ENCODE assay signal across 13 cellular contexts in the genomic region with DNA sequence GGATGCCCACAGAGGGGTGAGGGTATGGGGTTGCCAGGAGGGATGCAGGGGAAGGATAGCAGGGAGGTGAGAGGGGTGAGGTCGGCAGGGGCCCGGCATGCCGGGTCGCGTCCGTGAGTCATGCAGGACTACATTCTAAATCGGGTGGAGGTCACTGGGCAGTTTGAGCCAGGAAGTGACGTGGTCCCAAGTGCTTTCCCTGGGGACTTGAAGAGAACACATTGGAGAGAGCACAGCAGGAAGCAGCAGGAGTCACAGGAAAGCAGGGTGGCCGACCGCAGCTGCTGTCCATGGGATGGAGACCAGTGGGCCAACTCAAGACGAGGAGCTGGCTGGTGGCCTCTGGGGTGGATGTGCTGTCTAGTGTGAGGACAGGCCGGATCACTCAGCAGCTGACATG.
"Had no signal": no experiment of that assay in that cellular context is flagged by ENCODE, and none has a peak within 500 bp of the region (broad histone marks: within the 10 kb centered on the region; RNA-seq: fewer than 3 reads in every experiment).

No MANE protein-coding gene starts in this region.

- H3K4me3 ChIP-seq: lung, sigmoid colon, suprapubic skin, upper lobe of left lung had no signal

- H3K9me3 ChIP-seq: sigmoid colon, suprapubic skin, upper lobe of left lung had no signal

- H3K27me3 ChIP-seq: sigmoid colon, upper lobe of left lung had no signal

- DNase-seq: activated CD4-positive, alpha-beta memory T cell treated with anti-CD3 and anti-CD28 coated beads, Interleukin-2, amount 10 ng/mL, durations not matched to agents 7 days and 5 days; activated CD4-positive, CD25-positive, alpha-beta regulatory T cell treated with anti-CD3 and anti-CD28 coated beads, Interleukin-2, amount 50 U/mL, for 72 hours; activated gamma-delta T cell; activated T-cell treated with anti-CD3 and anti-CD28 coated beads, Interleukin-2, amount 50 U/mL, for 48 hours; foreskin melanocyte; natural killer cell; sigmoid colon; stimulated activated CD4-positive, alpha-beta T cell treated with anti-CD3 and anti-CD28 coated beads, Interleukin-2, amount 100 ng/mL, for 48 hours; stimulated activated naive CD8-positive, alpha-beta T cell treated with anti-CD3 and anti-CD28 coated beads, Interleukin-15, Interleukin-2, amounts not matched to agents 100 U/mL and 50 U/mL, for 24 hours; T-helper 9 cell had no signal

- H3K36me3 ChIP-seq: sigmoid colon, suprapubic skin, upper lobe of left lung had no signal

- H3K27ac ChIP-seq: sigmoid colon, suprapubic skin, upper lobe of left lung had no signal

- H3K4me1 ChIP-seq: sigmoid colon, suprapubic skin, upper lobe of left lung had no signal

- ATAC-seq: natural killer cell; stimulated activated naive CD8-positive, alpha-beta T cell treated with anti-CD3 and anti-CD28 coated beads, Interleukin-15, Interleukin-2, amounts not matched to agents 100 U/mL and 50 U/mL, for 24 hours had no signal
